Comparison of ENCODE assay signal across 14 cellular contexts in genomic region chr1:185158806-185159205, GRCh38. TPM values are rescaled to one million over a fixed set of nuclear protein-coding genes. Genes with fewer than 3 reads are reported as not detected.
DNase-seq lines count a peak whose midpoint lies in the region; ATAC-seq and TF ChIP-seq lines count a peak whose summit lies in the region.
"Had no signal": no experiment of that assay in that cellular context is flagged by ENCODE, and none has a peak within 500 bp of the region (broad histone marks: within the 10 kb centered on the region; RNA-seq: fewer than 3 reads in every experiment).

No MANE protein-coding gene starts in this region.

- H4K91ac ChIP-seq in IMR-90 (ENCODE audit: insufficient read depth, low read depth, low read length) = no peak overlapping the region

- no peak overlapping the region for H3K27ac ChIP-seq in IMR-90 (ENCODE audit: insufficient read depth, low read length)
- no peak overlapping the region for H3K27ac ChIP-seq in naive thymus-derived CD4-positive, alpha-beta T cell (ENCODE audit: low read depth, low read length)

- no peak overlapping the region for H3K9ac ChIP-seq in IMR-90 (ENCODE audit: low read depth, low read length)

- no peaks in the 10 kb centered on the region for H3K9me3 ChIP-seq in IMR-90 (ENCODE audit: control insufficient read depth, insufficient read depth, low read length)
- no peaks in the 10 kb centered on the region for H3K9me3 ChIP-seq in naive thymus-derived CD4-positive, alpha-beta T cell (ENCODE audit: control insufficient read depth in 2 of 3, low read length in 3 of 3)

- H2AFZ ChIP-seq in IMR-90 (replicated peaks; ENCODE audit: low read length, poor library complexity) = no peak overlapping the region

- no TSS peak for BruUV-seq in IMR-90 (replicated peaks; lab: Mats Ljungman, UMichigan)

- no peak overlapping the region for H3K4me2 ChIP-seq in IMR-90 (ENCODE audit: low read depth, low read length)

- H2BK20ac ChIP-seq in IMR-90 (ENCODE audit: low read depth, low read length) = no peak overlapping the region

- H2BK120ac ChIP-seq in IMR-90 (ENCODE audit: low read depth, low read length) = no peak overlapping the region

- intact Hi-C loops in IMR-90 (cut with micrococcal nuclease) = loop anchor here (5.0 kb wide), 3 partner anchors 158 to 513 kb away; partner anchors contain the start of gene IVNS1ABP
- intact Hi-C loops in activated T-helper 2 cell treated with anti-CD3 and anti-CD28 coated beads, Interferon-gamma antibody, Interleukin-2, Interleukin-4, amounts not matched to agents 10 μg/mL and 5 μg/mL and 100 μg/mL, durations not matched to agents 14 hours and 24 hours and 36 hours (cut with micrococcal nuclease) = loop anchor here (5.0 kb wide), 5 partner anchors 267 to 1107 kb away; partner anchors contain the start of gene TSEN15
- intact Hi-C loops in naive thymus-derived CD4-positive, alpha-beta T cell (cut with micrococcal nuclease) = loop anchor here (5.0 to 10.0 kb wide), 7 partner anchors 126 to 1202 kb away; partner anchors contain the start of genes PRG4 (in 1 of the 2) and TSEN15 (in 1 of the 2)

- no peaks in the 10 kb centered on the region for H3K9me3 Mint-ChIP-seq in activated T-helper 2 cell treated with anti-CD3 and anti-CD28 coated beads, Interferon-gamma antibody, Interleukin-2, Interleukin-4, amounts not matched to agents 10 μg/mL and 5 μg/mL and 100 μg/mL, durations not matched to agents 14 hours and 24 hours and 36 hours
- H3K9me3 Mint-ChIP-seq in naive thymus-derived CD4-positive, alpha-beta T cell = no peaks in the 10 kb centered on the region

- no peak overlapping the region for H2AK5ac ChIP-seq in IMR-90 (ENCODE audit: low read depth, low read length)

- no peak overlapping the region for H3K56ac ChIP-seq in IMR-90 (ENCODE audit: extremely low read depth, insufficient read depth, low read length)

- no peak for TF ChIP-seq CTCF in IMR-90 (conservative IDR thresholded peaks at IDR 0.05; ENCODE audit: low read depth, low read length)

- H2AK9ac ChIP-seq in IMR-90 (replicated peaks; ENCODE audit: low read depth, low read length, poor library complexity) = peak overlapping the region; percentile 74

- no peak for TF ChIP-seq RAD21 in IMR-90 (IDR thresholded peaks at IDR 0.05; ENCODE audit: low read length)

- no peak overlapping the region for H3K14ac ChIP-seq in IMR-90 (replicated peaks; ENCODE audit: low read depth, low read length)

- WGBS in IMR-90 (ENCODE audit: extremely low coverage in 2 of 2, insufficient read length in 1 of 2), 2 experiments = no CpG with 5 or more reads among the region's 2 CpGs

- H2BK15ac ChIP-seq in IMR-90 (ENCODE audit: low read depth, low read length) = no peak overlapping the region

- no peaks in the 10 kb centered on the region for H3K27me3 ChIP-seq in IMR-90 (ENCODE audit: control insufficient read depth, insufficient read depth, low read length)
- no peaks in the 10 kb centered on the region for H3K27me3 ChIP-seq in naive thymus-derived CD4-positive, alpha-beta T cell (ENCODE audit: control insufficient read depth in 2 of 2, insufficient read depth in 2 of 2, low read length in 2 of 2)

- no peaks in the 10 kb centered on the region for H3K36me3 ChIP-seq in IMR-90 (ENCODE audit: control insufficient read depth, insufficient read depth, low read length)
- H3K36me3 ChIP-seq in naive thymus-derived CD4-positive, alpha-beta T cell (ENCODE audit: control insufficient read depth in 2 of 3, insufficient read depth in 3 of 3, low read length in 3 of 3) = peaks cover 0 to 11% (median 0%) of the 10 kb centered on the region in 3 experiments

- DNase-seq in NCI-H345 (lab: John Stamatoyannopoulos, UW) (peak; percentile 31), NCI-H345 treated with DMSO at 0.1 percent for 48 hours (lab: John Stamatoyannopoulos, UW; ENCODE audit: unreplicated experiment) (no peak), IMR-90 (no peak), AG20443 (ENCODE audit: low spot score) (no peak)
- no peak for DNase-seq in activated T-helper 2 cell treated with anti-CD3 and anti-CD28 coated beads, Interferon-gamma antibody, Interleukin-2, Interleukin-4, amounts not matched to agents 10 μg/mL and 5 μg/mL and 100 μg/mL, durations not matched to agents 14 hours and 24 hours and 36 hours (ENCODE audit: low spot score)
- DNase-seq in naive thymus-derived CD4-positive, alpha-beta T cell = no peak
- DNase-seq: activated gamma-delta T cell treated with Interleukin-2 at 50 U/mL for 16 hours; cerebellar nuclear complex; left ventricle myocardium superior; NCI-H1694 treated with DMSO at 0.1 percent for 48 hours; posterior cingulate gyrus; stimulated activated CD4-positive, alpha-beta T cell treated with anti-CD3 and anti-CD28 coated beads, Interleukin-4, amount 100 ng/mL, for 24 hours had no signal

- peaks cover 3% of the 10 kb centered on the region for H3K9me1 ChIP-seq in IMR-90 (ENCODE audit: insufficient read depth, low read length)

- in situ Hi-C loops in IMR-90 (cut with MboI; ENCODE audit: low sequenced_read_pairs) = loop anchor here (25.0 kb wide), 1 partner anchor 172 kb away; no protein-coding TSS in a partner anchor

- dilution Hi-C loops in IMR-90 (cut with HindIII; ENCODE audit: low sequenced_read_pairs, unreplicated experiment) = no loop called here

- peak overlapping the region; percentile 2; the same call in 1 of the 2 replicates for H3K23ac ChIP-seq in IMR-90 (ENCODE audit: low read depth, low read length)

- CTCF ChIA-PET in IMR-90 (lab: Yijun Ruan, JAX) = interaction anchor here (0.6 to 2.2 kb wide), 2 partner anchors 11 to 68 kb away, joined by 4 to 10 read pairs; no protein-coding TSS in a partner anchor
- CTCF ChIA-PET in naive thymus-derived CD4-positive, alpha-beta T cell (lab: Charles Lee) = interaction anchor here (0.6 to 1.4 kb wide), 2 partner anchors 357 to 522 kb away, joined by 3 to 5 read pairs; no protein-coding TSS in a partner anchor

- no peak overlapping the region for H2BK5ac ChIP-seq in IMR-90 (ENCODE audit: low read depth, low read length, poor library complexity, severe bottlenecking)

- H3K4me3 Mint-ChIP-seq in activated T-helper 2 cell treated with anti-CD3 and anti-CD28 coated beads, Interferon-gamma antibody, Interleukin-2, Interleukin-4, amounts not matched to agents 10 μg/mL and 5 μg/mL and 100 μg/mL, durations not matched to agents 14 hours and 24 hours and 36 hours (ENCODE audit: low read depth) = peak overlapping the region; percentile 55
- peak overlapping the region in 8 of 10 donors; percentile 44 to 100 (median 79) for H3K4me3 Mint-ChIP-seq in naive thymus-derived CD4-positive, alpha-beta T cell

- no peaks in the 10 kb centered on the region for H4K20me1 ChIP-seq in IMR-90 (ENCODE audit: insufficient read depth, low read length)

- H3K18ac ChIP-seq in IMR-90 (ENCODE audit: low read depth, low read length) = no peak overlapping the region

- no peak for TF ChIP-seq POLR2A in IMR-90 (IDR thresholded peaks at IDR 0.05; ENCODE audit: low read depth, low read length)

- H3K36me3 Mint-ChIP-seq in activated T-helper 2 cell treated with anti-CD3 and anti-CD28 coated beads, Interferon-gamma antibody, Interleukin-2, Interleukin-4, amounts not matched to agents 10 μg/mL and 5 μg/mL and 100 μg/mL, durations not matched to agents 14 hours and 24 hours and 36 hours (ENCODE audit: low read depth) = no peaks in the 10 kb centered on the region
- H3K36me3 Mint-ChIP-seq in naive thymus-derived CD4-positive, alpha-beta T cell = peaks cover 0 to 11% (median 3%) of the 10 kb centered on the region in 5 donors

- H3K27me3 Mint-ChIP-seq in activated T-helper 2 cell treated with anti-CD3 and anti-CD28 coated beads, Interferon-gamma antibody, Interleukin-2, Interleukin-4, amounts not matched to agents 10 μg/mL and 5 μg/mL and 100 μg/mL, durations not matched to agents 14 hours and 24 hours and 36 hours (ENCODE audit: low read depth) = no peaks in the 10 kb centered on the region
- no peaks in the 10 kb centered on the region for H3K27me3 Mint-ChIP-seq in naive thymus-derived CD4-positive, alpha-beta T cell

- H3K4me3 ChIP-seq in IMR-90 (ENCODE audit: insufficient read depth, low read depth, low read length) = no peak overlapping the region
- H3K4me3 ChIP-seq in naive thymus-derived CD4-positive, alpha-beta T cell (ENCODE audit: low read length) = no peak overlapping the region

- H3K4ac ChIP-seq in IMR-90 (ENCODE audit: low read depth, low read length) = no peak overlapping the region; the same call in 1 of the 2 replicates

- H3K79me1 ChIP-seq in IMR-90 (ENCODE audit: low read depth in 1 of 2, low read length in 2 of 2) = peaks cover 16 to 28% of the 10 kb centered on the region in 2 experiments

- H4K8ac ChIP-seq in IMR-90 (ENCODE audit: low read depth in 2 of 2, low read length in 2 of 2) = no peak overlapping the region

- POLR2A ChIA-PET in IMR-90 (lab: Charles Lee; ENCODE audit: unreplicated experiment) = interaction anchor here (0.6 kb wide), 1 partner anchor 12 kb away, joined by 9 read pairs; no protein-coding TSS in a partner anchor
- POLR2A ChIA-PET in naive thymus-derived CD4-positive, alpha-beta T cell (lab: Charles Lee) = interaction anchor here (1.2 to 4.2 kb wide), 4 partner anchors 10 to 404 kb away, joined by 3 to 33 read pairs (median 10); partner anchors contain the start of genes EDEM3 and IVNS1ABP

- no peak overlapping the region for H4K5ac ChIP-seq in IMR-90 (ENCODE audit: low read depth, low read length)

- H3K27ac Mint-ChIP-seq in activated T-helper 2 cell treated with anti-CD3 and anti-CD28 coated beads, Interferon-gamma antibody, Interleukin-2, Interleukin-4, amounts not matched to agents 10 μg/mL and 5 μg/mL and 100 μg/mL, durations not matched to agents 14 hours and 24 hours and 36 hours = no peak overlapping the region
- no peak overlapping the region for H3K27ac Mint-ChIP-seq in naive thymus-derived CD4-positive, alpha-beta T cell

- H3K4me1 ChIP-seq in IMR-90 (ENCODE audit: control insufficient read depth, insufficient read depth, low read length) = no peaks in the 10 kb centered on the region
- peaks cover 9 to 20% of the 10 kb centered on the region in 2 donors for H3K4me1 ChIP-seq in naive thymus-derived CD4-positive, alpha-beta T cell (ENCODE audit: control insufficient read depth in 2 of 2, insufficient read depth in 2 of 2, low read length in 2 of 2)

- no peak for ATAC-seq in IMR-90 (ENCODE audit: low read depth)
- no peak for ATAC-seq in naive thymus-derived CD4-positive, alpha-beta T cell
- ATAC-seq in HG02678 (IDR thresholded peaks at IDR 0.05; ENCODE audit: unreplicated experiment) = no peak
- ATAC-seq in GM19397 (IDR thresholded peaks at IDR 0.05; ENCODE audit: unreplicated experiment) = no peak
- ATAC-seq: left ventricle myocardium superior had no signal

- peaks cover 39% of the 10 kb centered on the region for H3K4me1 Mint-ChIP-seq in activated T-helper 2 cell treated with anti-CD3 and anti-CD28 coated beads, Interferon-gamma antibody, Interleukin-2, Interleukin-4, amounts not matched to agents 10 μg/mL and 5 μg/mL and 100 μg/mL, durations not matched to agents 14 hours and 24 hours and 36 hours (ENCODE audit: low read depth)
- peaks cover 17 to 52% (median 38%) of the 10 kb centered on the region in 7 donors for H3K4me1 Mint-ChIP-seq in naive thymus-derived CD4-positive, alpha-beta T cell

RNA-seq across cellular contexts. Expression of gene SWT1, which starts 1.8 kb away (rescaled TPM):
- 2.7 and 4.2 TPM in 2 replicates for total RNA-seq in IMR-90 (2012; rRNA removed)
- polyA plus RNA-seq in IMR-90 (2012; rRNA removed) = 0.80 and 0.82 TPM in 2 replicates
- 0.11 and 0.18 TPM in 2 replicates for polyA plus RNA-seq in IMR-90 (2012; cell fraction: cytosol; rRNA removed)
- polyA plus RNA-seq in IMR-90 (2012; cell fraction: nucleus; rRNA removed; ENCODE audit: low replicate concordance) = 0.14 and 2.0 TPM in 2 replicates
- 2.1 and 2.7 TPM in 2 replicates for total RNA-seq in activated T-helper 2 cell treated with anti-CD3 and anti-CD28 coated beads, Interferon-gamma antibody, Interleukin-2, Interleukin-4, amounts not matched to agents 10 μg/mL and 5 μg/mL and 100 μg/mL, durations not matched to agents 14 hours and 24 hours and 36 hours
- 10 to 100 TPM in 1 of 5 experiments, 1 to 10 TPM in 4; 4.4 to 11.5 (median 5.2) TPM for total RNA-seq in naive thymus-derived CD4-positive, alpha-beta T cell
- 1 to 10 TPM; 4.1 to 5.9 TPM for polyA plus RNA-seq in naive thymus-derived CD4-positive, alpha-beta T cell

RNA-seq across cellular contexts. Expression of gene TRMT1L, which starts 2.1 kb away (rescaled TPM):
- total RNA-seq in IMR-90 (2012; rRNA removed) = 21.9 and 25.3 TPM in 2 replicates
- polyA plus RNA-seq in IMR-90 (2012; rRNA removed) = 8.6 and 11.0 TPM in 2 replicates
- 1.4 and 2.6 TPM in 2 replicates for polyA plus RNA-seq in IMR-90 (2012; cell fraction: cytosol; rRNA removed)
- 1.0 and 8.2 TPM in 2 replicates for polyA plus RNA-seq in IMR-90 (2012; cell fraction: nucleus; rRNA removed; ENCODE audit: low replicate concordance)
- total RNA-seq in activated T-helper 2 cell treated with anti-CD3 and anti-CD28 coated beads, Interferon-gamma antibody, Interleukin-2, Interleukin-4, amounts not matched to agents 10 μg/mL and 5 μg/mL and 100 μg/mL, durations not matched to agents 14 hours and 24 hours and 36 hours = 25.9 and 28.7 TPM in 2 replicates
- 10 to 100 TPM; 11.6 to 33.9 (median 27.3) TPM for total RNA-seq in naive thymus-derived CD4-positive, alpha-beta T cell
- 10 to 100 TPM; 17.5 to 18.8 TPM for polyA plus RNA-seq in naive thymus-derived CD4-positive, alpha-beta T cell
